In genomic region chr5:15929616-15930303, GRCh38 we compare ENCODE assay signal across 17 cellular contexts.
DNase-seq lines count a peak whose midpoint lies in the region; ATAC-seq and TF ChIP-seq lines count a peak whose summit lies in the region.
"Had no signal": no experiment of that assay in that cellular context is flagged by ENCODE, and none has a peak within 500 bp of the region (broad histone marks: within the 10 kb centered on the region; RNA-seq: fewer than 3 reads in every experiment).

No MANE protein-coding gene starts in this region.

- H3K27me3 Mint-ChIP-seq in HFFc6 (ENCODE audit: insufficient read depth), result no peaks in the 10 kb centered on the region; the same call in 1 of the 2 replicates
- H3K27me3 Mint-ChIP-seq in activated T-cell treated with anti-CD3 and anti-CD28 coated beads, Interleukin-2, amount 50 U/mL, for 24 hours, result no peaks in the 10 kb centered on the region
- H3K27me3 Mint-ChIP-seq: dendritic cell treated with granulocyte-macrophage colony-stimulating factor and Interleukin-4, amounts not matched to agents 40 ng/mL and 50 ng/mL, for 4 days; stimulated activated memory B cell treated with anti-CD40 and anti-IgM and Interleukin-4, amounts not matched to agents 10 μg/mL and 1 μg/mL and 100 μg/mL, for 72 hours; type B pancreatic cell had no signal

- H3K4me1 Mint-ChIP-seq in HFFc6 (ENCODE audit: low read depth), result peaks cover 32% of the 10 kb centered on the region
- H3K4me1 Mint-ChIP-seq in activated T-cell treated with anti-CD3 and anti-CD28 coated beads, Interleukin-2, amount 50 U/mL, for 24 hours (ENCODE audit: low read depth), result no peaks in the 10 kb centered on the region
- H3K4me1 Mint-ChIP-seq: stimulated activated memory B cell treated with anti-CD40 and anti-IgM and Interleukin-4, amounts not matched to agents 10 μg/mL and 1 μg/mL and 100 μg/mL, for 72 hours had no signal

- peak overlapping the region; percentile 42; the same call in 1 of the 2 replicates for H3K27ac Mint-ChIP-seq in HFFc6
- H3K27ac Mint-ChIP-seq in activated T-cell treated with anti-CD3 and anti-CD28 coated beads, Interleukin-2, amount 50 U/mL, for 24 hours, result no peak overlapping the region
- H3K27ac Mint-ChIP-seq: dendritic cell treated with granulocyte-macrophage colony-stimulating factor and Interleukin-4, amounts not matched to agents 40 ng/mL and 50 ng/mL, for 4 days; stimulated activated memory B cell treated with anti-CD40 and anti-IgM and Interleukin-4, amounts not matched to agents 10 μg/mL and 1 μg/mL and 100 μg/mL, for 72 hours; type B pancreatic cell had no signal

- no peak for TF ChIP-seq CTCF in HFFc6 (IDR thresholded peaks at IDR 0.05)

- ATAC-seq in GM18873 (IDR thresholded peaks at IDR 0.05; ENCODE audit: low FRiP score, unreplicated experiment), result no peak
- ATAC-seq: left lobe of liver; stimulated activated memory B cell treated with anti-CD40 and anti-IgM and Interleukin-4, amounts not matched to agents 10 μg/mL and 1 μg/mL and 100 μg/mL, for 72 hours had no signal

- no peaks in the 10 kb centered on the region for H3K9me3 Mint-ChIP-seq in HFFc6
- H3K9me3 Mint-ChIP-seq in activated T-cell treated with anti-CD3 and anti-CD28 coated beads, Interleukin-2, amount 50 U/mL, for 24 hours, result no peaks in the 10 kb centered on the region
- H3K9me3 Mint-ChIP-seq: stimulated activated memory B cell treated with anti-CD40 and anti-IgM and Interleukin-4, amounts not matched to agents 10 μg/mL and 1 μg/mL and 100 μg/mL, for 72 hours; type B pancreatic cell had no signal

- peaks cover 8% of the 10 kb centered on the region for H3K36me3 Mint-ChIP-seq in HFFc6 (ENCODE audit: low read depth)
- no peaks in the 10 kb centered on the region for H3K36me3 Mint-ChIP-seq in activated T-cell treated with anti-CD3 and anti-CD28 coated beads, Interleukin-2, amount 50 U/mL, for 24 hours (ENCODE audit: low read depth)
- H3K36me3 Mint-ChIP-seq: stimulated activated memory B cell treated with anti-CD40 and anti-IgM and Interleukin-4, amounts not matched to agents 10 μg/mL and 1 μg/mL and 100 μg/mL, for 72 hours had no signal

- peak overlapping the region; percentile 62 for H3K4me3 Mint-ChIP-seq in HFFc6
- H3K4me3 Mint-ChIP-seq in activated T-cell treated with anti-CD3 and anti-CD28 coated beads, Interleukin-2, amount 50 U/mL, for 24 hours, result no peak overlapping the region
- H3K4me3 Mint-ChIP-seq: dendritic cell treated with granulocyte-macrophage colony-stimulating factor and Interleukin-4, amounts not matched to agents 40 ng/mL and 50 ng/mL, for 4 days; stimulated activated memory B cell treated with anti-CD40 and anti-IgM and Interleukin-4, amounts not matched to agents 10 μg/mL and 1 μg/mL and 100 μg/mL, for 72 hours; type B pancreatic cell had no signal

- DNase-seq in AG08396 (ENCODE audit: low spot score) (peak; percentile 75), HFFc6 (peak; percentile 62), cerebellar cortex (ENCODE audit: low spot score) (peak; percentile 44), left kidney (ENCODE audit: low read depth, low spot score) (peak; percentile 8), NK-92 (lab: John Stamatoyannopoulos, UW; ENCODE audit: unreplicated experiment) (no peak), DMS79 (lab: John Stamatoyannopoulos, UW) (no peak)
- no peak for DNase-seq in activated T-cell treated with anti-CD3 and anti-CD28 coated beads, Interleukin-2, amount 50 U/mL, for 24 hours
- DNase-seq: activated T-cell treated with anti-CD3 and anti-CD28 coated beads, Interleukin-2, amount 50 U/mL, for 48 hours; Calu3; erythroblast; hypothalamus; NCI-H146 had no signal

Comparison
In these comparisons a context has a peak if more than half of its experiments do, and no peak if none do; other contexts are left out.
1. DNase-seq: peak in AG08396 (single experiment), HFFc6 (single experiment), cerebellar cortex (single experiment) and left kidney (single experiment); none in NK-92 (single experiment), DMS79 (single experiment) and activated T-cell treated with anti-CD3 and anti-CD28 coated beads, Interleukin-2, amount 50 U/mL, for 24 hours (single experiment).